Comparison of ENCODE assay signal across 26 cellular contexts in genomic region chr16:28905800-28906372, GRCh38. TPM values are rescaled to one million over a fixed set of nuclear protein-coding genes. Genes with fewer than 3 reads are reported as not detected.
DNase-seq lines count a peak whose midpoint lies in the region; ATAC-seq, FAIRE-seq and TF ChIP-seq lines count a peak whose summit lies in the region.
"Had no signal": no experiment of that assay in that cellular context is flagged by ENCODE, and none has a peak within 500 bp of the region (broad histone marks: within the 10 kb centered on the region; RNA-seq: fewer than 3 reads in every experiment).

No MANE protein-coding gene starts in this region.

- H2AFZ ChIP-seq in HepG2 (ENCODE audit: low read length) = no peak overlapping the region
- H2AFZ ChIP-seq: PC-9 had no signal

- H3K36me3 Mint-ChIP-seq in glutamatergic neuron (ENCODE audit: unreplicated experiment) = no peaks in the 10 kb centered on the region
- H3K36me3 Mint-ChIP-seq: IgD-negative memory B cell had no signal

- H3K4me1 ChIP-seq in HepG2 (ENCODE audit: insufficient read depth, low read length) (no peaks in the 10 kb centered on the region), right lobe of liver (no peaks in the 10 kb centered on the region), psoas muscle (no peaks in the 10 kb centered on the region)
- H3K4me1 ChIP-seq: BE2C, SJSA1 had no signal

- intact Hi-C loops in HepG2 (cut with micrococcal nuclease; ENCODE audit: unreplicated experiment) = no loop called here
- intact Hi-C loops in right lobe of liver (cut with DNase I) = no loop called here
- intact Hi-C loops in psoas muscle (cut with DNase I) = no loop called here

- no peak overlapping the region for H3K9ac ChIP-seq in HepG2 (ENCODE audit: insufficient read depth, low read depth, low read length)
- H3K9ac ChIP-seq: KMS-11 had no signal

- TF ChIP-seq EP300 in HepG2 (IDR thresholded peaks at IDR 0.05; ENCODE audit: low read depth in 2 of 2, low read length in 2 of 2) (no peak), HepG2 (CRISPR knock-in tag; IDR thresholded peaks at IDR 0.05; ENCODE audit: borderline replicate concordance) (no peak)

- peaks cover 8% of the 10 kb centered on the region in 2 experiments; a peak in 3 of 5 replicates for H3K36me3 ChIP-seq in HepG2 (replicated peaks in 1 of 2; ENCODE audit: control insufficient read depth in 1 of 2, insufficient read depth in 2 of 2, low read length in 2 of 2)
- peaks cover 0 to 4% (median 0%) of the 10 kb centered on the region in 4 donors for H3K36me3 ChIP-seq in right lobe of liver
- peaks cover 0 to 65% of the 10 kb centered on the region in 2 donors for H3K36me3 ChIP-seq in psoas muscle (ENCODE audit: insufficient read depth in 1 of 2, low read depth in 1 of 2)
- H3K36me3 ChIP-seq: BE2C had no signal

- peaks cover 7% of the 10 kb centered on the region for H3K27me3 Mint-ChIP-seq in glutamatergic neuron (ENCODE audit: unreplicated experiment)
- H3K27me3 Mint-ChIP-seq: IgD-negative memory B cell had no signal

- TF ChIP-seq CTCF in HepG2 (CRISPR knock-in tag; IDR thresholded peaks at IDR 0.05) (no peak), right lobe of liver (IDR thresholded peaks at IDR 0.05) (no peak), psoas muscle (IDR thresholded peaks at IDR 0.05) (no peak), glutamatergic neuron (IDR thresholded peaks at IDR 0.05; ENCODE audit: partially characterized antibody, unreplicated experiment) (no peak)

- POLR2A ChIA-PET in HepG2 (lab: Yijun Ruan, JAX) = interaction anchor here (0.8 kb wide), 1 partner anchor 9 kb away, joined by 3 read pairs; no protein-coding TSS in a partner anchor

- CTCF ChIA-PET in HepG2 (lab: Yijun Ruan, JAX; ENCODE audit: low intra/inter-chr PET ratio, low total read pairs) = no interaction called here

- FAIRE-seq in HepG2 (lab: Jason Lieb, UNC) = no peak
- FAIRE-seq: GM18507 had no signal

- BruUV-seq in HepG2 (replicated peaks; lab: Mats Ljungman, UMichigan) = no TSS peak

- TF ChIP-seq POLR2A in HepG2 (IDR thresholded peaks at IDR 0.05; ENCODE audit: insufficient read depth in 1 of 2, low read depth in 2 of 2, low read length in 2 of 2) = no peak
- TF ChIP-seq POLR2A in right lobe of liver (IDR thresholded peaks at IDR 0.05) = no peak

- H3K4me3 ChIP-seq in HepG2 (replicated peaks in 1 of 3; ENCODE audit: insufficient read depth in 1 of 3, low read depth in 2 of 3, low read length in 3 of 3) (no peak overlapping the region), right lobe of liver (no peak overlapping the region), psoas muscle (no peak overlapping the region)
- H3K4me3 ChIP-seq: PC-9, SJSA1 had no signal

- H3K79me2 ChIP-seq in HepG2 (ENCODE audit: insufficient read depth, low read length) = no peaks in the 10 kb centered on the region

- no peaks in the 10 kb centered on the region for H3K27me3 ChIP-seq in HepG2 (ENCODE audit: control insufficient read depth in 1 of 2, insufficient read depth in 2 of 2, low read length in 2 of 2)
- no peaks in the 10 kb centered on the region for H3K27me3 ChIP-seq in right lobe of liver
- H3K27me3 ChIP-seq in psoas muscle (ENCODE audit: insufficient read depth in 3 of 3, low read length in 2 of 3) = no peaks in the 10 kb centered on the region
- H3K27me3 ChIP-seq: BE2C, SJSA1 had no signal

- in situ Hi-C loops in HepG2 (cut with HindIII; ENCODE audit: extremely low pct_ligation_motif_present, low pct_unique_long_range_greater_than_20kb) = no loop called here

- no peak overlapping the region for H3K27ac Mint-ChIP-seq in glutamatergic neuron (ENCODE audit: unreplicated experiment)
- H3K27ac Mint-ChIP-seq: IgD-negative memory B cell had no signal

- no peaks in the 10 kb centered on the region for H4K20me1 ChIP-seq in HepG2 (ENCODE audit: insufficient read depth, low read length)

- no peak for TF ChIP-seq RAD21 in HepG2 (CRISPR knock-in tag; IDR thresholded peaks at IDR 0.05)

- WGBS in HepG2 (ENCODE audit: low lambda C conversion rate) = 88% methylated on average over 21 of the region's 24 CpGs
- WGBS in right lobe of liver (ENCODE audit: insufficient coverage, low coverage, low lambda C conversion rate, missing lambda C conversion rate) = 91% methylated on average over 6 of the region's 24 CpGs
- WGBS in psoas muscle, 3 donors = 41 to 78% (median 53%) methylated on average over 17 to 24 of the region's 24 CpGs

- no peak overlapping the region for H3K4me3 Mint-ChIP-seq in glutamatergic neuron (ENCODE audit: unreplicated experiment)
- H3K4me3 Mint-ChIP-seq: IgD-negative memory B cell had no signal

- DNase-seq in HepG2 (ENCODE audit: low spot score) (no peak), right lobe of liver (no peak), islet precursor cell (peak; percentile 52), psoas muscle (no peak), glutamatergic neuron (no peak)
- DNase-seq in activated CD8-positive, alpha-beta memory T cell treated with anti-CD3 and anti-CD28 coated beads, Interleukin-2, amount 50 U/mL, for 48 hours = no peak
- DNase-seq: BE2C; Calu3; DMS153; DND-41; GOT3; MM.1S; NCI-H2029 treated with DMSO at 0.1 percent for 48 hours; NCI-H446 treated with DMSO at 0.1 percent for 48 hours; NCI-H526; NK-92 treated with Interleukin-12 subunit alpha and Interleukin-12 subunit beta, amount 100 ng/mL, for 24 hours; PC-9; Right ventricle myocardium superior had no signal

- H3K27ac ChIP-seq in HepG2 (ENCODE audit: extremely low read length, insufficient read depth, low read length) = no peak overlapping the region
- H3K27ac ChIP-seq in right lobe of liver = no peak overlapping the region
- H3K27ac ChIP-seq in psoas muscle = peak overlapping the region; percentile 46
- H3K27ac ChIP-seq: 22Rv1, KMS-11, PC-9, SJSA1 had no signal

- H3K4me1 Mint-ChIP-seq in glutamatergic neuron (ENCODE audit: low read depth, unreplicated experiment) = no peaks in the 10 kb centered on the region

- ATAC-seq in HepG2 (peak; percentile 3; the same call in 1 of the 3 replicates), right lobe of liver (no peak), psoas muscle (peak in 3 of 4 donors; percentile 29 to 38 (median 35)), GM21390 (IDR thresholded peaks at IDR 0.05; ENCODE audit: unreplicated experiment) (no peak)
- ATAC-seq: HCT116 had no signal

- H3K4me2 ChIP-seq in HepG2 (ENCODE audit: low read depth, low read length) = no peak overlapping the region
- H3K4me2 ChIP-seq: KMS-11, PC-9 had no signal

- H3K9me3 ChIP-seq in HepG2 (ENCODE audit: low read length) (no peaks in the 10 kb centered on the region), right lobe of liver (no peaks in the 10 kb centered on the region), psoas muscle (no peaks in the 10 kb centered on the region)
- H3K9me3 ChIP-seq: BE2C, SJSA1 had no signal

- no peaks in the 10 kb centered on the region for H3K9me3 Mint-ChIP-seq in glutamatergic neuron (ENCODE audit: unreplicated experiment)
- H3K9me3 Mint-ChIP-seq: IgD-negative memory B cell had no signal

RNA-seq across cellular contexts. Expression of gene RABEP2, which starts 19.2 kb away (rescaled TPM):
- total RNA-seq in HepG2 (2016; rRNA removed; fragmentation: Illumina TruSeq; extraction: Trizol) (16.1 and 18.4 TPM in 2 replicates), right lobe of liver (10 to 100 TPM in 2 of 6 experiments, 1 to 10 TPM in 4; 5.0 to 21.0 (median 9.1) TPM), psoas muscle (1 to 10 TPM; 3.1 to 7.0 (median 5.2) TPM), glutamatergic neuron (ENCODE audit: unreplicated experiment) (15.3 TPM)
- 2.9 and 3.6 TPM in 2 replicates for total RNA-seq in HepG2 (2016; cell fraction: cytosol; rRNA removed; fragmentation: Illumina TruSeq; extraction: Trizol; ENCODE audit: low read depth)
- 13.9 and 19.6 TPM in 2 replicates for total RNA-seq in HepG2 (2016; cell fraction: insoluble cytoplasmic fraction; rRNA removed; fragmentation: Illumina TruSeq; extraction: Trizol)
- total RNA-seq in HepG2 (2016; cell fraction: membrane; rRNA removed; fragmentation: Illumina TruSeq; extraction: Trizol) = 7.5 and 8.4 TPM in 2 replicates
- 10.2 and 11.4 TPM in 2 replicates for total RNA-seq in HepG2 (2016; cell fraction: nucleus; rRNA removed; fragmentation: Illumina TruSeq; extraction: Trizol)
- polyA plus RNA-seq in HepG2 (2011; rRNA removed) (10.8 and 12.4 TPM in 2 replicates), psoas muscle (10 to 100 TPM in 1 of 3 donors, 1 to 10 TPM in 2; 6.2 to 22.8 (median 8.2) TPM)
- 8.5 and 13.3 TPM in 2 replicates for polyA plus RNA-seq in HepG2 (2011; cell fraction: cytosol; rRNA removed)
- 28.2 and 32.3 TPM in 2 replicates for polyA plus RNA-seq in HepG2 (2011; cell fraction: nucleus; rRNA removed)
- polyA plus RNA-seq in HepG2 (2012) = 5.7 and 7.3 TPM in 2 replicates
- 1.9 and 2.8 TPM in 2 replicates for polyA plus RNA-seq in HepG2 (2016; cell fraction: cytosol; fragmentation: Illumina TruSeq; extraction: Trizol; ENCODE audit: low read depth)
- polyA plus RNA-seq in HepG2 (2016; cell fraction: insoluble cytoplasmic fraction; fragmentation: Illumina TruSeq; extraction: Trizol; ENCODE audit: low read depth) = 9.8 and 12.4 TPM in 2 replicates
- polyA plus RNA-seq in HepG2 (2016; cell fraction: membrane; fragmentation: Illumina TruSeq; extraction: Trizol; ENCODE audit: low read depth) = 4.5 and 4.9 TPM in 2 replicates
- polyA plus RNA-seq in HepG2 (2016; cell fraction: nucleus; fragmentation: Illumina TruSeq; extraction: Trizol; ENCODE audit: insufficient read depth, low read depth) = 17.2 and 17.9 TPM in 2 replicates
- polyA minus RNA-seq in HepG2 (2011; rRNA and poly(A)+ RNA removed; ENCODE audit: low replicate concordance) = 5.5 and 7.5 TPM in 2 replicates
- polyA minus RNA-seq in HepG2 (2011; cell fraction: cytosol; rRNA and poly(A)+ RNA removed) = 5.5 and 7.4 TPM in 2 replicates
- polyA minus RNA-seq in HepG2 (2011; cell fraction: nucleus; rRNA and poly(A)+ RNA removed) = 6.2 and 7.5 TPM in 2 replicates

RNA-seq across cellular contexts. Expression of gene CD19, which starts 25.9 kb away (rescaled TPM):
- 0.48 and 0.55 TPM in 2 replicates for total RNA-seq in HepG2 (2016; rRNA removed; fragmentation: Illumina TruSeq; extraction: Trizol)
- total RNA-seq in HepG2 (2016; cell fraction: cytosol; rRNA removed; fragmentation: Illumina TruSeq; extraction: Trizol; ENCODE audit: low read depth) = 0.26 TPM in 1 of 2 replicates, not detected in the other
- 0.34 and 0.37 TPM in 2 replicates for total RNA-seq in HepG2 (2016; cell fraction: insoluble cytoplasmic fraction; rRNA removed; fragmentation: Illumina TruSeq; extraction: Trizol)
- total RNA-seq in HepG2 (2016; cell fraction: membrane; rRNA removed; fragmentation: Illumina TruSeq; extraction: Trizol) = 0.24 TPM in 1 of 2 replicates, not detected in the other
- not detected in 2 replicates for total RNA-seq in HepG2 (2016; cell fraction: nucleus; rRNA removed; fragmentation: Illumina TruSeq; extraction: Trizol)
- polyA plus RNA-seq in HepG2 (2011; rRNA removed) = 1.1 and 1.2 TPM in 2 replicates
- polyA plus RNA-seq in HepG2 (2011; cell fraction: cytosol; rRNA removed) = 0.92 and 2.2 TPM in 2 replicates
- 2.1 and 2.5 TPM in 2 replicates for polyA plus RNA-seq in HepG2 (2011; cell fraction: nucleus; rRNA removed)
- 1.6 and 2.5 TPM in 2 replicates for polyA plus RNA-seq in HepG2 (2012)
- polyA plus RNA-seq in HepG2 (2016; cell fraction: cytosol; fragmentation: Illumina TruSeq; extraction: Trizol; ENCODE audit: low read depth) = 0.05 and 0.07 TPM in 2 replicates
- polyA plus RNA-seq in HepG2 (2016; cell fraction: insoluble cytoplasmic fraction; fragmentation: Illumina TruSeq; extraction: Trizol; ENCODE audit: low read depth) = 0.64 and 0.67 TPM in 2 replicates
- polyA plus RNA-seq in HepG2 (2016; cell fraction: membrane; fragmentation: Illumina TruSeq; extraction: Trizol; ENCODE audit: low read depth) = 0.10 TPM in 1 of 2 replicates, not detected in the other
- polyA plus RNA-seq in HepG2 (2016; cell fraction: nucleus; fragmentation: Illumina TruSeq; extraction: Trizol; ENCODE audit: insufficient read depth, low read depth) = 0.32 and 0.45 TPM in 2 replicates
- polyA minus RNA-seq in HepG2 (2011; rRNA and poly(A)+ RNA removed; ENCODE audit: low replicate concordance) = 0.07 and 1.0 TPM in 2 replicates
- polyA minus RNA-seq in HepG2 (2011; cell fraction: cytosol; rRNA and poly(A)+ RNA removed) = not detected in 2 replicates
- 0.39 and 0.75 TPM in 2 replicates for polyA minus RNA-seq in HepG2 (2011; cell fraction: nucleus; rRNA and poly(A)+ RNA removed)
- under 1 TPM in 1 of 6 experiments, not detected in 5; 0.10 TPM for total RNA-seq in right lobe of liver
- total RNA-seq in psoas muscle = under 1 TPM in 2 of 4 donors, not detected in 2; 0.12 to 0.32 TPM
- polyA plus RNA-seq in psoas muscle = under 1 TPM in 2 of 3 donors, not detected in 1; 0.10 to 0.17 TPM
- total RNA-seq in glutamatergic neuron (ENCODE audit: unreplicated experiment) = 0.27 TPM
- total RNA-seq: Calu3, PC-9, Right ventricle myocardium superior, RPMI7951, SJSA1 had no signal

RNA-seq across cellular contexts. Expression of gene ATP2A1, which starts 27.6 kb away (rescaled TPM):
- 0.70 and 3.2 TPM in 2 replicates for total RNA-seq in HepG2 (2016; rRNA removed; fragmentation: Illumina TruSeq; extraction: Trizol)
- total RNA-seq in HepG2 (2016; cell fraction: cytosol; rRNA removed; fragmentation: Illumina TruSeq; extraction: Trizol; ENCODE audit: low read depth) = 1.1 and 1.9 TPM in 2 replicates
- total RNA-seq in HepG2 (2016; cell fraction: insoluble cytoplasmic fraction; rRNA removed; fragmentation: Illumina TruSeq; extraction: Trizol) = 0.30 and 2.0 TPM in 2 replicates
- 0.65 and 1.3 TPM in 2 replicates for total RNA-seq in HepG2 (2016; cell fraction: membrane; rRNA removed; fragmentation: Illumina TruSeq; extraction: Trizol)
- total RNA-seq in HepG2 (2016; cell fraction: nucleus; rRNA removed; fragmentation: Illumina TruSeq; extraction: Trizol) = 4.8 and 6.9 TPM in 2 replicates
- polyA plus RNA-seq in HepG2 (2011; rRNA removed) = 12.5 and 16.4 TPM in 2 replicates
- polyA plus RNA-seq in HepG2 (2011; cell fraction: cytosol; rRNA removed) = 2.7 and 2.9 TPM in 2 replicates
- 149 and 332 TPM in 2 replicates for polyA plus RNA-seq in HepG2 (2011; cell fraction: nucleus; rRNA removed)
- 31.5 and 57.2 TPM in 2 replicates for polyA plus RNA-seq in HepG2 (2012)
- polyA plus RNA-seq in HepG2 (2016; cell fraction: cytosol; fragmentation: Illumina TruSeq; extraction: Trizol; ENCODE audit: low read depth) = 0.51 TPM in 2 replicates
- polyA plus RNA-seq in HepG2 (2016; cell fraction: insoluble cytoplasmic fraction; fragmentation: Illumina TruSeq; extraction: Trizol; ENCODE audit: low read depth) = 1.3 and 1.5 TPM in 2 replicates
- polyA plus RNA-seq in HepG2 (2016; cell fraction: membrane; fragmentation: Illumina TruSeq; extraction: Trizol; ENCODE audit: low read depth) = 0.87 and 1.9 TPM in 2 replicates
- 55.1 and 58.0 TPM in 2 replicates for polyA plus RNA-seq in HepG2 (2016; cell fraction: nucleus; fragmentation: Illumina TruSeq; extraction: Trizol; ENCODE audit: insufficient read depth, low read depth)
- polyA minus RNA-seq in HepG2 (2011; rRNA and poly(A)+ RNA removed; ENCODE audit: low replicate concordance) = 1.4 and 6.4 TPM in 2 replicates
- 0.59 and 1.4 TPM in 2 replicates for polyA minus RNA-seq in HepG2 (2011; cell fraction: cytosol; rRNA and poly(A)+ RNA removed)
- 26.7 and 30.8 TPM in 2 replicates for polyA minus RNA-seq in HepG2 (2011; cell fraction: nucleus; rRNA and poly(A)+ RNA removed)
- 1 to 10 TPM in 2 of 6 experiments, under 1 TPM in 4; 0.42 to 3.6 (median 0.77) TPM for total RNA-seq in right lobe of liver
- 1,000 to 10,000 TPM in 3 of 4 donors, 100 to 1,000 TPM in 1; 639 to 2,539 (median 1,923) TPM for total RNA-seq in psoas muscle
- polyA plus RNA-seq in psoas muscle = 1,000 to 10,000 TPM in 2 of 3 donors, 100 to 1,000 TPM in 1; 169 to 1,914 (median 1,496) TPM
- 4.5 TPM for total RNA-seq in glutamatergic neuron (ENCODE audit: unreplicated experiment)
- total RNA-seq: Right ventricle myocardium superior, RPMI7951 had no signal
- polyA plus RNA-seq: IgD-negative memory B cell had no signal

RNA-seq across cellular contexts. Expression of gene SH2B1, which starts 42.2 kb away (rescaled TPM):
- total RNA-seq in HepG2 (2016; rRNA removed; fragmentation: Illumina TruSeq; extraction: Trizol) = 15.6 and 23.3 TPM in 2 replicates
- total RNA-seq in HepG2 (2016; cell fraction: cytosol; rRNA removed; fragmentation: Illumina TruSeq; extraction: Trizol; ENCODE audit: low read depth) = 22.5 and 27.1 TPM in 2 replicates
- total RNA-seq in HepG2 (2016; cell fraction: insoluble cytoplasmic fraction; rRNA removed; fragmentation: Illumina TruSeq; extraction: Trizol) = 13.4 and 24.5 TPM in 2 replicates
- 16.3 and 21.4 TPM in 2 replicates for total RNA-seq in HepG2 (2016; cell fraction: membrane; rRNA removed; fragmentation: Illumina TruSeq; extraction: Trizol)
- total RNA-seq in HepG2 (2016; cell fraction: nucleus; rRNA removed; fragmentation: Illumina TruSeq; extraction: Trizol) = 30.1 and 30.6 TPM in 2 replicates
- 30.8 and 40.2 TPM in 2 replicates for polyA plus RNA-seq in HepG2 (2011; rRNA removed)
- polyA plus RNA-seq in HepG2 (2011; cell fraction: cytosol; rRNA removed) = 15.2 and 19.8 TPM in 2 replicates
- 198 and 224 TPM in 2 replicates for polyA plus RNA-seq in HepG2 (2011; cell fraction: nucleus; rRNA removed)
- 35.0 and 37.6 TPM in 2 replicates for polyA plus RNA-seq in HepG2 (2012)
- polyA plus RNA-seq in HepG2 (2016; cell fraction: cytosol; fragmentation: Illumina TruSeq; extraction: Trizol; ENCODE audit: low read depth) = 4.3 and 6.0 TPM in 2 replicates
- 18.0 and 21.1 TPM in 2 replicates for polyA plus RNA-seq in HepG2 (2016; cell fraction: insoluble cytoplasmic fraction; fragmentation: Illumina TruSeq; extraction: Trizol; ENCODE audit: low read depth)
- polyA plus RNA-seq in HepG2 (2016; cell fraction: membrane; fragmentation: Illumina TruSeq; extraction: Trizol; ENCODE audit: low read depth) = 12.3 and 13.6 TPM in 2 replicates
- 82.4 and 89.4 TPM in 2 replicates for polyA plus RNA-seq in HepG2 (2016; cell fraction: nucleus; fragmentation: Illumina TruSeq; extraction: Trizol; ENCODE audit: insufficient read depth, low read depth)
- 44.5 and 55.4 TPM in 2 replicates for polyA minus RNA-seq in HepG2 (2011; rRNA and poly(A)+ RNA removed; ENCODE audit: low replicate concordance)
- polyA minus RNA-seq in HepG2 (2011; cell fraction: cytosol; rRNA and poly(A)+ RNA removed) = 10.5 and 11.6 TPM in 2 replicates
- polyA minus RNA-seq in HepG2 (2011; cell fraction: nucleus; rRNA and poly(A)+ RNA removed) = 36.8 and 48.6 TPM in 2 replicates
- 10 to 100 TPM; 13.2 to 27.1 (median 20.6) TPM for total RNA-seq in right lobe of liver
- total RNA-seq in psoas muscle = 10 to 100 TPM; 22.9 to 44.6 (median 39.9) TPM
- polyA plus RNA-seq in psoas muscle = 10 to 100 TPM; 21.0 to 47.5 (median 28.1) TPM
- 72.1 TPM for total RNA-seq in glutamatergic neuron (ENCODE audit: unreplicated experiment)

RNA-seq across cellular contexts. Expression of gene NFATC2IP, which starts 44.9 kb away (rescaled TPM):
- 18.2 and 32.1 TPM in 2 replicates for total RNA-seq in HepG2 (2016; rRNA removed; fragmentation: Illumina TruSeq; extraction: Trizol)
- 8.8 and 9.0 TPM in 2 replicates for total RNA-seq in HepG2 (2016; cell fraction: cytosol; rRNA removed; fragmentation: Illumina TruSeq; extraction: Trizol; ENCODE audit: low read depth)
- total RNA-seq in HepG2 (2016; cell fraction: insoluble cytoplasmic fraction; rRNA removed; fragmentation: Illumina TruSeq; extraction: Trizol) = 16.5 and 31.5 TPM in 2 replicates
- total RNA-seq in HepG2 (2016; cell fraction: membrane; rRNA removed; fragmentation: Illumina TruSeq; extraction: Trizol) = 13.0 and 14.4 TPM in 2 replicates
- 39.2 and 44.2 TPM in 2 replicates for total RNA-seq in HepG2 (2016; cell fraction: nucleus; rRNA removed; fragmentation: Illumina TruSeq; extraction: Trizol)
- 46.6 and 48.5 TPM in 2 replicates for polyA plus RNA-seq in HepG2 (2011; rRNA removed)
- polyA plus RNA-seq in HepG2 (2011; cell fraction: cytosol; rRNA removed) = 17.8 and 17.9 TPM in 2 replicates
- 95.6 and 102 TPM in 2 replicates for polyA plus RNA-seq in HepG2 (2011; cell fraction: nucleus; rRNA removed)
- 21.4 and 26.1 TPM in 2 replicates for polyA plus RNA-seq in HepG2 (2012)
- polyA plus RNA-seq in HepG2 (2016; cell fraction: cytosol; fragmentation: Illumina TruSeq; extraction: Trizol; ENCODE audit: low read depth) = 2.0 and 2.2 TPM in 2 replicates
- 17.1 and 18.6 TPM in 2 replicates for polyA plus RNA-seq in HepG2 (2016; cell fraction: insoluble cytoplasmic fraction; fragmentation: Illumina TruSeq; extraction: Trizol; ENCODE audit: low read depth)
- 5.0 and 5.5 TPM in 2 replicates for polyA plus RNA-seq in HepG2 (2016; cell fraction: membrane; fragmentation: Illumina TruSeq; extraction: Trizol; ENCODE audit: low read depth)
- polyA plus RNA-seq in HepG2 (2016; cell fraction: nucleus; fragmentation: Illumina TruSeq; extraction: Trizol; ENCODE audit: insufficient read depth, low read depth) = 172 and 177 TPM in 2 replicates
- polyA minus RNA-seq in HepG2 (2011; rRNA and poly(A)+ RNA removed; ENCODE audit: low replicate concordance) = 44.3 and 90.2 TPM in 2 replicates
- 8.3 and 8.6 TPM in 2 replicates for polyA minus RNA-seq in HepG2 (2011; cell fraction: cytosol; rRNA and poly(A)+ RNA removed)
- 49.6 and 61.2 TPM in 2 replicates for polyA minus RNA-seq in HepG2 (2011; cell fraction: nucleus; rRNA and poly(A)+ RNA removed)
- total RNA-seq in right lobe of liver = 10 to 100 TPM; 10.3 to 16.5 (median 13.1) TPM
- total RNA-seq in psoas muscle = 10 to 100 TPM; 17.6 to 20.4 (median 18.8) TPM
- polyA plus RNA-seq in psoas muscle = 10 to 100 TPM; 10.6 to 16.4 (median 16.2) TPM
- total RNA-seq in glutamatergic neuron (ENCODE audit: unreplicated experiment) = 59.6 TPM

Comparison
In these comparisons a context has a peak if more than half of its experiments do, and no peak if none do; other contexts are left out.
1. ATAC-seq: peak in HepG2 (single experiment) and psoas muscle (3 of 4); none in right lobe of liver (0 of 4) and GM21390 (single experiment).
2. RNA of gene ATP2A1, which starts 27.6 kb away (total RNA-seq): 639 to 2,539 TPM in psoas muscle; 4.5 TPM in glutamatergic neuron (single experiment), 0.30 to 6.9 TPM in HepG2 and 0.42 to 3.6 TPM in right lobe of liver; every median in the first group is over 10 times any median in the second.